In genomic region chr15:41899854-41900442, GRCh38 we compare ENCODE assay signal across 1 cellular context.
TF ChIP-seq lines count a peak whose summit lies in the region.

No MANE protein-coding gene starts in this region.

TF ChIP-seq in K562, 482 proteins besides CTCF, POLR2A, EP300 and RAD21 (continued from another document):
- TF ChIP-seq ZNF277 (CRISPR knock-in tag; IDR thresholded peaks at IDR 0.05; ENCODE audit: borderline replicate concordance) (no peak), CLOCK (CRISPR knock-in tag; IDR thresholded peaks at IDR 0.05; ENCODE audit: borderline replicate concordance) (no peak), ZNF398 (CRISPR knock-in tag; IDR thresholded peaks at IDR 0.05) (no peak)
- TF ChIP-seq, protein P1, sequence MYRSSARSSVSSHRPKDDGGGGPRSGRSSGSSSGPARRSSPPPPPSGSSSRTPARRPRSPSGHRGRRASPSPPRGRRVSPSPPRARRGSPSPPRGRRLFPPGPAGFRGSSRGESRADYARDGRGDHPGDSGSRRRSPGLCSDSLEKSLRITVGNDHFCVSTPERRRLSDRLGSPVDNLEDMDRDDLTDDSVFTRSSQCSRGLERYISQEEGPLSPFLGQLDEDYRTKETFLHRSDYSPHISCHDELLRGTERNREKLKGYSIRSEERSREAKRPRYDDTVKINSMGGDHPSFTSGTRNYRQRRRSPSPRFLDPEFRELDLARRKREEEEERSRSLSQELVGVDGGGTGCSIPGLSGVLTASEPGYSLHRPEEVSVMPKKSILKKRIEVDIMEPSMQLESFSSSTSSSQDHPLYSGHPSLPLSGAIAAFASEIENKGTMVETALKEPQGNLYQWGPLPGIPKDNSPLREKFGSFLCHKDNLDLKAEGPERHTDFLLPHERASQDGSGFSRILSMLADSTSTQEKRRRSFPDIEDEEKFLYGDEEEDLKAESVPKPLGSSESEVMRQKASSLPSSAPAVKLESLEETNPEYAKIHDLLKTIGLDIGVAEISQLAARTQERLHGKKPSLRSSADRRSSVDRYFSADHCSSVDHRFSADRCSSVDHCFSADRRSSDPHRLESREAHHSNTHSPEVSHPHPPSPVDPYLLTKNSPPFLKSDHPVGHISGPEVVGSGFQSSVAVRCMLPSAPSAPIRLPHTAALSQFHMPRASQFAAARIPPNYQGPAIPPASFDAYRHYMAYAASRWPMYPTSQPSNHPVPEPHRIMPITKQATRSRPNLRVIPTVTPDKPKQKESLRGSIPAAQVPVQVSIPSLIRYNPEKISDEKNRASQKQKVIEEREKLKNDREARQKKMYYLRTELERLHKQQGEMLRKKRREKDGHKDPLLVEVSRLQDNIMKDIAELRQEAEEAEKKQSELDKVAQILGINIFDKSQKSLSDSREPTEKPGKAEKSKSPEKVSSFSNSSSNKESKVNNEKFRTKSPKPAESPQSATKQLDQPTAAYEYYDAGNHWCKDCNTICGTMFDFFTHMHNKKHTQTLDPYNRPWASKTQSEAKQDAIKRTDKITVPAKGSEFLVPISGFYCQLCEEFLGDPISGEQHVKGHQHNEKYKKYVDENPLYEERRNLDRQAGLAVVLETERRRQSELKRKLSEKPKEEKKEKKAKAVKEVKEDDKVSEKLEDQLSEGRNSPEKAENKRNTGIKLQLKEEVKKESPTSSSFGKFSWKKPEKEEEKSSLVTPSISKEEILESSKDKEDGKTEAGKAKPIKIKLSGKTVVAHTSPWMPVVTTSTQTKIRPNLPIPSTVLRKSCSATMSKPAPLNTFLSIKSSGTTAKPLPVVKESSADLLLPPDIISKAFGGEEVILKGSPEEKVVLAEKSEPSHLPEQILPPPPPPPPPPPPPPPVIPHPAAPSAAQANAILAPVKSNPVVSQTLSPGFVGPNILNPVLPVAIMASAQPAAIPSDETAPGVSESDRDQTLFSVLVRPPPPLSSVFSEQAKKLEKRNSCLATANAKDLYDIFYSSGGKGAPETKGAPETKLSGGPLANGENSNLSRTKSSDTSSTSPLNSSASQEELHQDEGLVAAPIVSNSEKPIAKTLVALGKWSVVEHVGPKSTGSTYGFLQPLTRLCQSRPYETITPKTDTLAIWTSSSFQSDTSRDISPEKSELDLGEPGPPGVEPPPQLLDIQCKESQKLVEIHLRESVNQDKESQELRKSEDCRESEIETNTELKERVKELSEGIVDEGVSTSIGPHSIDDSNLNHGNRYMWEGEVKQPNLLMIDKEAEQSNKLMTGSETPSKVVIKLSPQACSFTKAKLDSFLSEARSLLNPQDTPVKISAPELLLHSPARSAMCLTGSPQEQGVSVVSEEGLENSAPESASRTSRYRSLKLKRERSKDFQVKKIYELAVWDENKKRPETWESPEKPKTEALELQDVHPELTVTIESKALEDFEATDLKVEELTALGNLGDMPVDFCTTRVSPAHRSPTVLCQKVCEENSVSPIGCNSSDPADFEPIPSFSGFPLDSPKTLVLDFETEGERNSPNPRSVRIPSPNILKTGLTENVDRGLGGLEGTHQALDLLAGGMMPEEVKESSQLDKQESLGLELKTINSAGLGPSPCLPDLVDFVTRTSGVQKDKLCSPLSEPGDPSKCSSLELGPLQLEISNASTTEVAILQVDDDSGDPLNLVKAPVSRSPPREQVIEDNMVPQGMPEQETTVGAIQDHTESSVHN (IDR thresholded peaks at IDR 0.05; ENCODE audit: borderline replicate concordance in 1 of 2, low read depth in 1 of 2) = no peak
